In genomic region chr11:62931501-62932278, GRCh38 we compare ENCODE assay signal across 1 cellular context.
A peak's percentile ranks its signal among the peaks of the same experiment; 100 is the strongest.
TF ChIP-seq lines count a peak whose summit lies in the region.

No MANE protein-coding gene starts in this region.

TF ChIP-seq in HepG2, 621 proteins besides CTCF, POLR2A, EP300 and RAD21:
- TF ChIP-seq ZNF121 (CRISPR knock-in tag; IDR thresholded peaks at IDR 0.05): 0 out of 2 replicates have a peak, but pooled peaks have one; percentile 22
- TF ChIP-seq ZNF205 (CRISPR knock-in tag; IDR thresholded peaks at IDR 0.05): peak; percentile 47; the same call in 1 of the 2 replicates
- no peak for TF ChIP-seq HNRNPUL1 (IDR thresholded peaks at IDR 0.05; ENCODE audit: low read depth, low read length)
